ENCODE assay signal across 1 cellular context in the genomic region with DNA sequence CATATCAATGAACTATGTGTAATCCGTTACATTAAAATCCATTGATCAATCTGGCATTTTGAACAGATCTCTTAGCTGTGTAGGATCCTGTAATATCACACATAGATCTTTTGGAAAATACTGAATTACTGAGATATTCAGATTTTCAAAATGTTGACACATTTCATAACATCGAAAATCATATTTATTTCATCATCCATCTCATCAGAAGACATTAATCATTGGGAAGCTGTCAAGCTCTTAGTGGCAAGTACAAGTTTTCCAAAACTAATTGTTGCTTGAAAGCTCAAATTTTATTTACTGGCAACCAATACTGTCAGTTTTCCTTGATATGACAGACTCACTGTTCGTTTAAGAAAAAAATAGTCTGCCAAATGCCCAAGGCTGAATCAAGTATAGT.
TF ChIP-seq lines count a peak whose summit lies in the region.

No MANE protein-coding gene starts in this region.

TF ChIP-seq in GM23338, 12 proteins besides CTCF, POLR2A, EP300 and RAD21 (continued from another document):
- TF ChIP-seq, protein P1, sequence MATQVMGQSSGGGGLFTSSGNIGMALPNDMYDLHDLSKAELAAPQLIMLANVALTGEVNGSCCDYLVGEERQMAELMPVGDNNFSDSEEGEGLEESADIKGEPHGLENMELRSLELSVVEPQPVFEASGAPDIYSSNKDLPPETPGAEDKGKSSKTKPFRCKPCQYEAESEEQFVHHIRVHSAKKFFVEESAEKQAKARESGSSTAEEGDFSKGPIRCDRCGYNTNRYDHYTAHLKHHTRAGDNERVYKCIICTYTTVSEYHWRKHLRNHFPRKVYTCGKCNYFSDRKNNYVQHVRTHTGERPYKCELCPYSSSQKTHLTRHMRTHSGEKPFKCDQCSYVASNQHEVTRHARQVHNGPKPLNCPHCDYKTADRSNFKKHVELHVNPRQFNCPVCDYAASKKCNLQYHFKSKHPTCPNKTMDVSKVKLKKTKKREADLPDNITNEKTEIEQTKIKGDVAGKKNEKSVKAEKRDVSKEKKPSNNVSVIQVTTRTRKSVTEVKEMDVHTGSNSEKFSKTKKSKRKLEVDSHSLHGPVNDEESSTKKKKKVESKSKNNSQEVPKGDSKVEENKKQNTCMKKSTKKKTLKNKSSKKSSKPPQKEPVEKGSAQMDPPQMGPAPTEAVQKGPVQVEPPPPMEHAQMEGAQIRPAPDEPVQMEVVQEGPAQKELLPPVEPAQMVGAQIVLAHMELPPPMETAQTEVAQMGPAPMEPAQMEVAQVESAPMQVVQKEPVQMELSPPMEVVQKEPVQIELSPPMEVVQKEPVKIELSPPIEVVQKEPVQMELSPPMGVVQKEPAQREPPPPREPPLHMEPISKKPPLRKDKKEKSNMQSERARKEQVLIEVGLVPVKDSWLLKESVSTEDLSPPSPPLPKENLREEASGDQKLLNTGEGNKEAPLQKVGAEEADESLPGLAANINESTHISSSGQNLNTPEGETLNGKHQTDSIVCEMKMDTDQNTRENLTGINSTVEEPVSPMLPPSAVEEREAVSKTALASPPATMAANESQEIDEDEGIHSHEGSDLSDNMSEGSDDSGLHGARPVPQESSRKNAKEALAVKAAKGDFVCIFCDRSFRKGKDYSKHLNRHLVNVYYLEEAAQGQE (IDR thresholded peaks at IDR 0.05; ENCODE audit: unreplicated experiment): no peak
- TF ChIP-seq EZH2 (IDR thresholded peaks at IDR 0.05; ENCODE audit: low read depth, unreplicated experiment) (no peak), ZNF331 (CRISPR knock-in tag; IDR thresholded peaks at IDR 0.05; ENCODE audit: low read depth) (no peak), CREB1 (CRISPR knock-in tag; IDR thresholded peaks at IDR 0.05; ENCODE audit: low read depth) (no peak), ZNF114 (CRISPR knock-in tag; IDR thresholded peaks at IDR 0.05) (no peak), POLR2AphosphoS5 (IDR thresholded peaks at IDR 0.05; ENCODE audit: low read depth) (no peak), EZH2phosphoT487 (IDR thresholded peaks at IDR 0.05; ENCODE audit: unreplicated experiment) (no peak), JUNB (IDR thresholded peaks at IDR 0.05; ENCODE audit: unreplicated experiment) (no peak)
